Comparison of ENCODE assay signal across 1 cellular context in genomic region chr12:57237952-57238853, GRCh38.
TF ChIP-seq lines count a peak whose summit lies in the region.

No MANE protein-coding gene starts in this region.

TF ChIP-seq in WTC11, 78 proteins besides CTCF, POLR2A, EP300 and RAD21 (continued from another document):
- TF ChIP-seq FOXP4 (CRISPR knock-in tag; IDR thresholded peaks at IDR 0.05) (no peak), PRRX2 (CRISPR knock-in tag; IDR thresholded peaks at IDR 0.05) (no peak), RORB (CRISPR knock-in tag; IDR thresholded peaks at IDR 0.05) (no peak)
- TF ChIP-seq, protein P1, sequence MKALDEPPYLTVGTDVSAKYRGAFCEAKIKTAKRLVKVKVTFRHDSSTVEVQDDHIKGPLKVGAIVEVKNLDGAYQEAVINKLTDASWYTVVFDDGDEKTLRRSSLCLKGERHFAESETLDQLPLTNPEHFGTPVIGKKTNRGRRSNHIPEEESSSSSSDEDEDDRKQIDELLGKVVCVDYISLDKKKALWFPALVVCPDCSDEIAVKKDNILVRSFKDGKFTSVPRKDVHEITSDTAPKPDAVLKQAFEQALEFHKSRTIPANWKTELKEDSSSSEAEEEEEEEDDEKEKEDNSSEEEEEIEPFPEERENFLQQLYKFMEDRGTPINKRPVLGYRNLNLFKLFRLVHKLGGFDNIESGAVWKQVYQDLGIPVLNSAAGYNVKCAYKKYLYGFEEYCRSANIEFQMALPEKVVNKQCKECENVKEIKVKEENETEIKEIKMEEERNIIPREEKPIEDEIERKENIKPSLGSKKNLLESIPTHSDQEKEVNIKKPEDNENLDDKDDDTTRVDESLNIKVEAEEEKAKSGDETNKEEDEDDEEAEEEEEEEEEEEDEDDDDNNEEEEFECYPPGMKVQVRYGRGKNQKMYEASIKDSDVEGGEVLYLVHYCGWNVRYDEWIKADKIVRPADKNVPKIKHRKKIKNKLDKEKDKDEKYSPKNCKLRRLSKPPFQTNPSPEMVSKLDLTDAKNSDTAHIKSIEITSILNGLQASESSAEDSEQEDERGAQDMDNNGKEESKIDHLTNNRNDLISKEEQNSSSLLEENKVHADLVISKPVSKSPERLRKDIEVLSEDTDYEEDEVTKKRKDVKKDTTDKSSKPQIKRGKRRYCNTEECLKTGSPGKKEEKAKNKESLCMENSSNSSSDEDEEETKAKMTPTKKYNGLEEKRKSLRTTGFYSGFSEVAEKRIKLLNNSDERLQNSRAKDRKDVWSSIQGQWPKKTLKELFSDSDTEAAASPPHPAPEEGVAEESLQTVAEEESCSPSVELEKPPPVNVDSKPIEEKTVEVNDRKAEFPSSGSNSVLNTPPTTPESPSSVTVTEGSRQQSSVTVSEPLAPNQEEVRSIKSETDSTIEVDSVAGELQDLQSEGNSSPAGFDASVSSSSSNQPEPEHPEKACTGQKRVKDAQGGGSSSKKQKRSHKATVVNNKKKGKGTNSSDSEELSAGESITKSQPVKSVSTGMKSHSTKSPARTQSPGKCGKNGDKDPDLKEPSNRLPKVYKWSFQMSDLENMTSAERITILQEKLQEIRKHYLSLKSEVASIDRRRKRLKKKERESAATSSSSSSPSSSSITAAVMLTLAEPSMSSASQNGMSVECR (CRISPR knock-in tag; IDR thresholded peaks at IDR 0.05; ENCODE audit: borderline replicate concordance): peak; percentile 36; the same call in 1 of the 2 replicates
